Comparison of ENCODE assay signal across 9 cellular contexts in the genomic region with DNA sequence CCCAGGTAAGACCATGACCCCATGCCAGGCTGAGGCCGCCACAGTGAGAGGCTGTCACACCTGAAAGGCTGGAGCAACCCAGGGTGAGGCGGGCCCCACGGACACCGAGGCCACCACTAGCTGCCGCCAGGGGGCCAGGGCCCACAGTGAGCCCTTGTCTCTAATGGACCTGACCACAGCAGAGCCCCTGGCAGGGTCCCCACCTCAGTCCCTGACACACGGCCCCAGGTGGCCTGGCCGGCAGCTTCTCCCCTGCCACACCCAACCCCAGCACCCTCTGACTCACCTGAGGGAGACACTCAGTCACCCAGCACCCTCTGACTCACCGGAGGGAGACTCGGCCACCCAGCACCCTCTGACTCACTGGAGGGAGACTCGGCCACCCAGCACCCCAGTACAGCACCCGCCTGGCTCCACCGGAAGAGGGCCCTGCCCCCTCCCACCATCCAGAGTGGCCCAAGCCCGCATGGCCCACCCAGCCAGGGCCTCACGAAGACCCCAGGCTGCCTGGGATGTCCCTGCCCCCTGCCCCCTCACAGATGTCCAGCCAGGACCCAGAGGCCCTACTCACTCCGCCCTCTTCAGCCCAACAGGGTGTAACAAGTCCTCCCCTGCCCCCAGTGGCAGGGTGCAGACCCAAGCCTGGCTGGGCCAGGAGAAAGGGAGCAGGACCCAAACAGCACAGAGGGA. TPM values are rescaled to one million over a fixed set of nuclear protein-coding genes. Genes with fewer than 3 reads are reported as not detected.
DNase-seq lines count a peak whose midpoint lies in the region; ATAC-seq and TF ChIP-seq lines count a peak whose summit lies in the region.
"Had no signal": no experiment of that assay in that cellular context is flagged by ENCODE, and none has a peak within 500 bp of the region (broad histone marks: within the 10 kb centered on the region; RNA-seq: fewer than 3 reads in every experiment).

No MANE protein-coding gene starts in this region.

- H3K27me3 ChIP-seq in hepatocyte (no peaks in the 10 kb centered on the region), Caco-2 (replicated peaks; ENCODE audit: control insufficient read depth, insufficient read depth, low read length) (no peaks in the 10 kb centered on the region)

- H3K4me3 Mint-ChIP-seq in activated CD4-positive, alpha-beta T cell treated with anti-CD3 and anti-CD28 coated beads for 36 hours, result no peak overlapping the region
- no peak overlapping the region for H3K4me3 Mint-ChIP-seq in activated CD4-positive, alpha-beta T cell treated with anti-CD3 and anti-CD28 coated beads, Interleukin-2, amount 10 ng/mL, durations not matched to agents 7 days and 5 days
- H3K4me3 Mint-ChIP-seq in Caco-2 (ENCODE audit: unreplicated experiment), result no peak overlapping the region
- H3K4me3 Mint-ChIP-seq: activated naive CD8-positive, alpha-beta T cell had no signal

- no peak overlapping the region for H3K27ac Mint-ChIP-seq in activated CD4-positive, alpha-beta T cell treated with anti-CD3 and anti-CD28 coated beads for 36 hours
- H3K27ac Mint-ChIP-seq in activated CD4-positive, alpha-beta T cell treated with anti-CD3 and anti-CD28 coated beads, Interleukin-2, amount 10 ng/mL, durations not matched to agents 7 days and 5 days, result no peak overlapping the region
- no peak overlapping the region for H3K27ac Mint-ChIP-seq in Caco-2 (ENCODE audit: unreplicated experiment)
- H3K27ac Mint-ChIP-seq: activated naive CD8-positive, alpha-beta T cell had no signal

- H4K20me1 ChIP-seq in hepatocyte (ENCODE audit: insufficient read depth, poor library complexity, severe bottlenecking), result peaks cover 42% of the 10 kb centered on the region

- POLR2A ChIA-PET in activated CD4-positive, alpha-beta T cell treated with anti-CD3 and anti-CD28 coated beads for 36 hours (lab: Charles Lee), result no interaction called here
- POLR2A ChIA-PET in activated CD4-positive, alpha-beta T cell treated with anti-CD3 and anti-CD28 coated beads, Interleukin-2, amount 10 ng/mL, durations not matched to agents 7 days and 5 days (lab: Charles Lee), result no interaction called here
- POLR2A ChIA-PET in Caco-2 (lab: Charles Lee), result no interaction called here

- peaks cover 63% of the 10 kb centered on the region for H3K79me2 ChIP-seq in hepatocyte

- H3K36me3 Mint-ChIP-seq in activated CD4-positive, alpha-beta T cell treated with anti-CD3 and anti-CD28 coated beads for 36 hours (ENCODE audit: low read depth), result peaks cover 11% of the 10 kb centered on the region
- peaks cover 16% of the 10 kb centered on the region for H3K36me3 Mint-ChIP-seq in activated CD4-positive, alpha-beta T cell treated with anti-CD3 and anti-CD28 coated beads, Interleukin-2, amount 10 ng/mL, durations not matched to agents 7 days and 5 days (ENCODE audit: low read depth)
- peaks cover 25% of the 10 kb centered on the region for H3K36me3 Mint-ChIP-seq in Caco-2 (ENCODE audit: insufficient read depth, unreplicated experiment)
- H3K36me3 Mint-ChIP-seq: activated naive CD8-positive, alpha-beta T cell had no signal

- TF ChIP-seq CTCF in hepatocyte (IDR thresholded peaks at IDR 0.05; ENCODE audit: poor library complexity), result peak; percentile 46
- TF ChIP-seq CTCF in Caco-2 (IDR thresholded peaks at IDR 0.05; ENCODE audit: insufficient read depth in 1 of 2, low read depth in 1 of 2, low read length in 1 of 2, severe bottlenecking in 1 of 2, unreplicated experiment in 1 of 2), result peak in 1 of 2 experiments; percentile 29

- 72% methylated on average over 10 of the region's 15 CpGs for WGBS in hepatocyte (ENCODE audit: low lambda C conversion rate, missing lambda C conversion rate)

- H3K9me3 ChIP-seq in hepatocyte (ENCODE audit: low read depth) (no peaks in the 10 kb centered on the region), Caco-2 (no peaks in the 10 kb centered on the region)

- H3K4me1 ChIP-seq in hepatocyte (ENCODE audit: insufficient read depth) (peaks cover 39% of the 10 kb centered on the region), Caco-2 (peaks cover 14% of the 10 kb centered on the region)

- ATAC-seq in activated CD4-positive, alpha-beta T cell treated with anti-CD3 and anti-CD28 coated beads for 36 hours, result peak; percentile 69
- ATAC-seq in HG03520 (IDR thresholded peaks at IDR 0.05; ENCODE audit: unreplicated experiment) (no peak), GM21360 (IDR thresholded peaks at IDR 0.05; ENCODE audit: unreplicated experiment) (no peak)

- intact Hi-C loops in activated CD4-positive, alpha-beta T cell treated with anti-CD3 and anti-CD28 coated beads for 36 hours (cut with DNase I, micrococcal nuclease), result no loop called here
- intact Hi-C loops in Caco-2 (cut with micrococcal nuclease; ENCODE audit: unreplicated experiment), result loop anchor here (10.0 kb wide), 1 partner anchor 160 kb away; no protein-coding TSS in a partner anchor

- CTCF ChIA-PET in activated CD4-positive, alpha-beta T cell treated with anti-CD3 and anti-CD28 coated beads for 36 hours (lab: Charles Lee), result no interaction called here
- CTCF ChIA-PET in activated CD4-positive, alpha-beta T cell treated with anti-CD3 and anti-CD28 coated beads, Interleukin-2, amount 10 ng/mL, durations not matched to agents 7 days and 5 days (lab: Charles Lee), result no interaction called here
- CTCF ChIA-PET in Caco-2 (lab: Charles Lee), result no interaction called here

- no peaks in the 10 kb centered on the region for H3K9me2 ChIP-seq in hepatocyte (replicated peaks; ENCODE audit: insufficient read depth)

- no TSS peak for BruUV-seq in Caco-2 (replicated peaks; lab: Mats Ljungman, UMichigan)

- H2AFZ ChIP-seq in hepatocyte, result no peak overlapping the region

- H3K36me3 ChIP-seq in hepatocyte (replicated peaks; ENCODE audit: insufficient read depth, low read depth), result no peaks in the 10 kb centered on the region
- no peaks in the 10 kb centered on the region; the same call in none of the 2 replicates for H3K36me3 ChIP-seq in Caco-2 (ENCODE audit: control insufficient read depth, insufficient read depth, low read length)

- H3K27me3 Mint-ChIP-seq in activated CD4-positive, alpha-beta T cell treated with anti-CD3 and anti-CD28 coated beads for 36 hours, result no peaks in the 10 kb centered on the region
- no peaks in the 10 kb centered on the region for H3K27me3 Mint-ChIP-seq in activated CD4-positive, alpha-beta T cell treated with anti-CD3 and anti-CD28 coated beads, Interleukin-2, amount 10 ng/mL, durations not matched to agents 7 days and 5 days
- H3K27me3 Mint-ChIP-seq in Caco-2 (ENCODE audit: insufficient read depth, unreplicated experiment), result no peaks in the 10 kb centered on the region
- H3K27me3 Mint-ChIP-seq: activated naive CD8-positive, alpha-beta T cell had no signal

- H3K9me3 Mint-ChIP-seq in activated CD4-positive, alpha-beta T cell treated with anti-CD3 and anti-CD28 coated beads for 36 hours (ENCODE audit: low read depth), result no peaks in the 10 kb centered on the region
- H3K9me3 Mint-ChIP-seq in activated CD4-positive, alpha-beta T cell treated with anti-CD3 and anti-CD28 coated beads, Interleukin-2, amount 10 ng/mL, durations not matched to agents 7 days and 5 days, result peaks cover 10% of the 10 kb centered on the region
- H3K9me3 Mint-ChIP-seq in Caco-2 (ENCODE audit: unreplicated experiment), result no peaks in the 10 kb centered on the region

- peak; percentile 82 for DNase-seq in activated CD4-positive, alpha-beta T cell treated with anti-CD3 and anti-CD28 coated beads for 36 hours
- DNase-seq in activated CD4-positive, alpha-beta T cell treated with anti-CD3 and anti-CD28 coated beads, Interleukin-2, amount 10 ng/mL, durations not matched to agents 7 days and 5 days, result no peak
- peak; percentile 55 to 58 for DNase-seq in activated CD4-positive, alpha-beta T cell treated with anti-CD3 and anti-CD28 coated beads, Interleukin-2, amount 50 U/mL, for 4 hours
- DNase-seq in hepatocyte (ENCODE audit: low spot score) (peak; percentile 77), Caco-2 (no peak)
- peak; percentile 30 for DNase-seq in stimulated activated CD8-positive, alpha-beta memory T cell treated with anti-CD3 and anti-CD28 coated beads, Interleukin-7, amount 100 ng/mL, for 24 hours (ENCODE audit: low read depth)

- H3K4me3 ChIP-seq in hepatocyte, result no peak overlapping the region
- H3K4me3 ChIP-seq in Caco-2 (ENCODE audit: low read depth, low read length), result no peak overlapping the region

- H3K27ac ChIP-seq in hepatocyte, result peak overlapping the region; percentile 27

- peaks cover 20% of the 10 kb centered on the region for H3K4me1 Mint-ChIP-seq in activated CD4-positive, alpha-beta T cell treated with anti-CD3 and anti-CD28 coated beads for 36 hours
- peaks cover 11% of the 10 kb centered on the region for H3K4me1 Mint-ChIP-seq in activated CD4-positive, alpha-beta T cell treated with anti-CD3 and anti-CD28 coated beads, Interleukin-2, amount 10 ng/mL, durations not matched to agents 7 days and 5 days
- no peaks in the 10 kb centered on the region for H3K4me1 Mint-ChIP-seq in Caco-2 (ENCODE audit: low read depth, unreplicated experiment)

- H3K4me2 ChIP-seq in hepatocyte, result peak overlapping the region; percentile 57

RNA-seq across cellular contexts. Expression of gene DVL1, which starts 4.4 kb away (rescaled TPM):
- 10 to 100 TPM; 35.3 to 35.5 TPM for total RNA-seq in activated CD4-positive, alpha-beta T cell treated with anti-CD3 and anti-CD28 coated beads for 36 hours
- 10 to 100 TPM; 33.0 to 34.0 TPM for total RNA-seq in activated CD4-positive, alpha-beta T cell treated with anti-CD3 and anti-CD28 coated beads, Interleukin-2, amount 10 ng/mL, durations not matched to agents 7 days and 5 days
- total RNA-seq in hepatocyte (58.0 and 61.6 TPM in 2 replicates), Caco-2 (2022) (40.6 and 43.0 TPM in 2 replicates)
- polyA plus RNA-seq in hepatocyte, result 49.1 and 50.5 TPM in 2 replicates

RNA-seq across cellular contexts. Expression of gene MXRA8, which starts 13.5 kb away (rescaled TPM):
- total RNA-seq in activated CD4-positive, alpha-beta T cell treated with anti-CD3 and anti-CD28 coated beads for 36 hours, result under 1 TPM; 0.25 to 0.49 TPM
- total RNA-seq in activated CD4-positive, alpha-beta T cell treated with anti-CD3 and anti-CD28 coated beads, Interleukin-2, amount 10 ng/mL, durations not matched to agents 7 days and 5 days, result under 1 TPM; 0.15 to 0.30 TPM
- total RNA-seq in hepatocyte (138 and 155 TPM in 2 replicates), Caco-2 (2022) (4.9 and 5.0 TPM in 2 replicates)
- 242 and 261 TPM in 2 replicates for polyA plus RNA-seq in hepatocyte

RNA-seq across cellular contexts. Expression of gene TAS1R3, which starts 13.7 kb away (rescaled TPM):
- total RNA-seq in activated CD4-positive, alpha-beta T cell treated with anti-CD3 and anti-CD28 coated beads for 36 hours, result under 1 TPM; 0.28 to 0.41 TPM
- 1 to 10 TPM; 3.1 to 3.7 TPM for total RNA-seq in activated CD4-positive, alpha-beta T cell treated with anti-CD3 and anti-CD28 coated beads, Interleukin-2, amount 10 ng/mL, durations not matched to agents 7 days and 5 days
- 0.17 TPM in 1 of 2 replicates, not detected in the other for total RNA-seq in hepatocyte
- polyA plus RNA-seq in hepatocyte, result 0.42 and 1.0 TPM in 2 replicates
- total RNA-seq in Caco-2 (2022), result 0.09 and 0.29 TPM in 2 replicates

RNA-seq across cellular contexts. Expression of gene CPTP, which starts 20.2 kb away (rescaled TPM):
- 10 to 100 TPM in 1 of 2 experiments, 1 to 10 TPM in 1; 9.9 to 11.4 TPM for total RNA-seq in activated CD4-positive, alpha-beta T cell treated with anti-CD3 and anti-CD28 coated beads for 36 hours
- 10 to 100 TPM; 25.2 to 27.6 TPM for total RNA-seq in activated CD4-positive, alpha-beta T cell treated with anti-CD3 and anti-CD28 coated beads, Interleukin-2, amount 10 ng/mL, durations not matched to agents 7 days and 5 days
- total RNA-seq in hepatocyte (12.8 and 22.9 TPM in 2 replicates), Caco-2 (2022) (16.2 and 16.8 TPM in 2 replicates)
- 43.2 and 45.6 TPM in 2 replicates for polyA plus RNA-seq in hepatocyte

RNA-seq across cellular contexts. Expression of gene INTS11, which starts 20.4 kb away (rescaled TPM):
- total RNA-seq in activated CD4-positive, alpha-beta T cell treated with anti-CD3 and anti-CD28 coated beads for 36 hours, result 100 to 1,000 TPM; 117 to 151 TPM
- 100 to 1,000 TPM; 123 to 126 TPM for total RNA-seq in activated CD4-positive, alpha-beta T cell treated with anti-CD3 and anti-CD28 coated beads, Interleukin-2, amount 10 ng/mL, durations not matched to agents 7 days and 5 days
- total RNA-seq in hepatocyte (72.1 and 80.6 TPM in 2 replicates), Caco-2 (2022) (103 and 115 TPM in 2 replicates)
- polyA plus RNA-seq in hepatocyte, result 73.7 and 80.4 TPM in 2 replicates

Comparison
In these comparisons a context has a peak if more than half of its experiments do, and no peak if none do; other contexts are left out.
1. DNase-seq: peak in activated CD4-positive, alpha-beta T cell treated with anti-CD3 and anti-CD28 coated beads for 36 hours (single experiment), activated CD4-positive, alpha-beta T cell treated with anti-CD3 and anti-CD28 coated beads, Interleukin-2, amount 50 U/mL, for 4 hours (2 of 2), hepatocyte (single experiment) and stimulated activated CD8-positive, alpha-beta memory T cell treated with anti-CD3 and anti-CD28 coated beads, Interleukin-7, amount 100 ng/mL, for 24 hours (single experiment); none in activated CD4-positive, alpha-beta T cell treated with anti-CD3 and anti-CD28 coated beads, Interleukin-2, amount 10 ng/mL, durations not matched to agents 7 days and 5 days (single experiment) and Caco-2 (0 of 2).
2. RNA of gene MXRA8, which starts 13.5 kb away (total RNA-seq): 138 to 155 TPM in hepatocyte; 4.9 to 5.0 TPM in Caco-2, 0.25 to 0.49 TPM in activated CD4-positive, alpha-beta T cell treated with anti-CD3 and anti-CD28 coated beads for 36 hours and 0.15 to 0.30 TPM in activated CD4-positive, alpha-beta T cell treated with anti-CD3 and anti-CD28 coated beads, Interleukin-2, amount 10 ng/mL, durations not matched to agents 7 days and 5 days; every median in the first group is over 10 times any median in the second.